29 cellular contexts compared by ENCODE assay signal in the genomic region with DNA sequence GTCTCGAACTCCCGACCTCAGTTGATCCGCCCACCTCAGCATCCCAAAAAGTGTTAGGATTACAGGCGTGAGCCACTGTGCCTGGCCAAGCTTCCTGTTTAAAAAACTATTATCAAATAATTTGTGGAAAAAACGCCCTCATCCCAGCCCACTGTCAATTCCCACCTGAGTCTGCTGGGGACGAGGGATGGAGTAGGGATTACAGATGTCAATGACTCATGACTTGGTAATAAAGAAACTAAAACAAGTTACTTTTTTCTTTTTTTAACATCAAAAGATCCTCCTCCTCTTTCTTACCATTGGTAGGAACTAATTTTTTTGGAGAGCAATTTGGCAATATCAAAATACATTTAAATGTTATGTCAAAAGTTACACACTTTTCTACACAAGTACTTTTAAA.
"Had no signal": no experiment of that assay in that cellular context is flagged by ENCODE, and none has a peak within 500 bp of the region (broad histone marks: within the 10 kb centered on the region; RNA-seq: fewer than 3 reads in every experiment).

No MANE protein-coding gene starts in this region.

- H3K4me2 ChIP-seq: KMS-11 had no signal

- H3K27ac Mint-ChIP-seq: activated CD8-positive, alpha-beta memory T cell treated with anti-CD3 and anti-CD28 coated beads, Interleukin-2, amount 10 ng/mL, durations not matched to agents 7 days and 5 days; activated naive CD4-positive, alpha-beta T cell treated with anti-CD3 and anti-CD28 coated beads, Interleukin-2, amount 50 U/mL, for 72 hours; activated naive CD8-positive, alpha-beta T cell treated with anti-CD3 and anti-CD28 coated beads, Interleukin-2, amount 50 U/mL, for 24 hours; activated T-cell treated with anti-CD3 and anti-CD28 coated beads, Interleukin-2, amount 50 U/mL, for 24 hours; activated T-helper 1 cell treated with anti-CD3 and anti-CD28 coated beads, Interleukin-12 subunit alpha, Interleukin-12 subunit beta, Interleukin-2, Interleukin-4 antibody, amounts not matched to agents 30 ng/mL and 10 ng/mL and 1 ng/mL, durations not matched to agents 14 hours and 24 hours and 36 hours; T-helper 17 cell; WTC11 had no signal

- H3K36me3 ChIP-seq: ascending aorta had no signal

- H3K9me3 Mint-ChIP-seq: activated naive CD8-positive, alpha-beta T cell treated with anti-CD3 and anti-CD28 coated beads, Interleukin-2, amount 50 U/mL, for 24 hours; activated T-cell treated with anti-CD3 and anti-CD28 coated beads, Interleukin-2, amount 50 U/mL, for 24 hours; activated T-helper 1 cell treated with anti-CD3 and anti-CD28 coated beads, Interleukin-12 subunit alpha, Interleukin-12 subunit beta, Interleukin-2, Interleukin-4 antibody, amounts not matched to agents 30 ng/mL and 10 ng/mL and 1 ng/mL, durations not matched to agents 14 hours and 24 hours and 36 hours; WTC11 had no signal

- H3K9ac ChIP-seq: KMS-11 had no signal

- DNase-seq: activated CD4-positive, alpha-beta T cell treated with anti-CD3 and anti-CD28 coated beads for 48 hours; activated CD4-positive, alpha-beta T cell treated with anti-CD3 and anti-CD28 coated beads, Interleukin-2, amount 50 U/mL, for 48 hours; activated CD4-positive, CD25-positive, alpha-beta regulatory T cell treated with anti-CD3 and anti-CD28 coated beads, Interleukin-2, amount 50 U/mL, for 72 hours; activated CD8-positive, alpha-beta memory T cell treated with anti-CD3 and anti-CD28 coated beads, Interleukin-2, amount 10 ng/mL, durations not matched to agents 7 days and 5 days; activated effector memory CD4-positive, alpha-beta T cell treated with anti-CD3 and anti-CD28 coated beads, Interleukin-2, amount 50 U/mL, for 16 hours; activated naive CD4-positive, alpha-beta T cell treated with Interleukin-2 at 50 U/mL for 16 hours; activated naive CD8-positive, alpha-beta T cell treated with anti-CD3 and anti-CD28 coated beads, Interleukin-2, amount 50 U/mL, for 24 hours; activated T-cell treated with anti-CD3 and anti-CD28 coated beads, Interleukin-2, amount 50 U/mL, for 24 hours; amniotic stem cell; cerebellar nuclear complex; MG63; MV-4-11; NCI-H1092 treated with DMSO at 0.1 percent for 48 hours; NCI-H1417 treated with DMSO at 0.1 percent for 48 hours; NCI-H1694; NCI-H2029; NCI-H2107; NCI-H345; NCI-H510A; NCI-H69; NK-92 treated with Interleukin-12 subunit alpha and Interleukin-12 subunit beta, amount 100 ng/mL, for 24 hours; SHP77 treated with DMSO at 0.1 percent for 48 hours; T-helper 17 cell; T-helper 9 cell had no signal

- H3K27me3 ChIP-seq: ascending aorta, MG63 had no signal

- H3K27me3 Mint-ChIP-seq: activated naive CD8-positive, alpha-beta T cell treated with anti-CD3 and anti-CD28 coated beads, Interleukin-2, amount 50 U/mL, for 24 hours had no signal

- H3K9me3 ChIP-seq: ascending aorta, MG63 had no signal

- H3K36me3 Mint-ChIP-seq: activated CD8-positive, alpha-beta memory T cell treated with anti-CD3 and anti-CD28 coated beads, Interleukin-2, amount 10 ng/mL, durations not matched to agents 7 days and 5 days; activated naive CD4-positive, alpha-beta T cell treated with anti-CD3 and anti-CD28 coated beads, Interleukin-2, amount 50 U/mL, for 72 hours; WTC11 had no signal

- H3K4me3 Mint-ChIP-seq: activated CD8-positive, alpha-beta memory T cell treated with anti-CD3 and anti-CD28 coated beads, Interleukin-2, amount 10 ng/mL, durations not matched to agents 7 days and 5 days; activated naive CD8-positive, alpha-beta T cell treated with anti-CD3 and anti-CD28 coated beads, Interleukin-2, amount 50 U/mL, for 24 hours; activated T-cell treated with anti-CD3 and anti-CD28 coated beads, Interleukin-2, amount 50 U/mL, for 24 hours; activated T-helper 1 cell treated with anti-CD3 and anti-CD28 coated beads, Interleukin-12 subunit alpha, Interleukin-12 subunit beta, Interleukin-2, Interleukin-4 antibody, amounts not matched to agents 30 ng/mL and 10 ng/mL and 1 ng/mL, durations not matched to agents 14 hours and 24 hours and 36 hours; T-helper 17 cell; WTC11 had no signal

- H3K4me3 ChIP-seq: MG63 had no signal

- H3K4me1 Mint-ChIP-seq: activated CD8-positive, alpha-beta memory T cell treated with anti-CD3 and anti-CD28 coated beads, Interleukin-2, amount 10 ng/mL, durations not matched to agents 7 days and 5 days; activated naive CD8-positive, alpha-beta T cell treated with anti-CD3 and anti-CD28 coated beads, Interleukin-2, amount 50 U/mL, for 24 hours; T-helper 17 cell had no signal

- H3K27ac ChIP-seq: ascending aorta, KMS-11 had no signal

- ATAC-seq: activated CD8-positive, alpha-beta memory T cell treated with anti-CD3 and anti-CD28 coated beads, Interleukin-2, amount 10 ng/mL, durations not matched to agents 7 days and 5 days; activated naive CD4-positive, alpha-beta T cell treated with anti-CD3 and anti-CD28 coated beads, Interleukin-2, amount 50 U/mL, for 72 hours; activated naive CD8-positive, alpha-beta T cell treated with anti-CD3 and anti-CD28 coated beads, Interleukin-2, amount 50 U/mL, for 24 hours; T-helper 17 cell; WTC11 had no signal
